ENCODE assay signal across 9 cellular contexts in the genomic region with DNA sequence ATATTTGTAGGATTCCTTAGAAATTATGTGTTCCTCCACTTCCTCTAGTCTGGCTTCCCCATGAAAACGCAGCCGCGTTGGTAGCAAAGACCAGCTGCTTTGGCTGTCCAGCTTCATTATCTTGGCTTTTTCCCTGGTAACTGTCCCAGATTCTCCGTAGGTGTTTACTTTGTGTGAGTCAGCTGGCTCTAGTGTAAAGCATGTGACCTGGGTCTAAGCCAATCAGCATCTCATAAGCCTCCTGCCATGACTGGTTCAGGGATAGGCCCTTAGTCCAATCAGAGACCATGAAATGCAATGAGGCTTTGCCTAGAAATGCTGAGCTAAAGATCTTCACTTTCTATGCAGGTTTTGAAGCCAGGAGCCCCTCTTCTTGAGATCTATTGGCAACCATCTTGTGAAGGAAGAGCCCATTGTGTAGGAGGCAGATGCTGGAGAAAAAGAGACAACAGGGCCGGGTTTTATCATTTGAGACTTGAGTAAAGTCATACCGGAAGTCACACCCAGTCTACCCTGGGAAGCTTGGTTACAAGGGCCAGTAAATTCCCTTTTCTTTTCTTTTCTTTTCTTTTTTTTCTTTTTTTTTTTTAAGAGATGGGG.
DNase-seq lines count a peak whose midpoint lies in the region; ATAC-seq, FAIRE-seq and TF ChIP-seq lines count a peak whose summit lies in the region.
"Had no signal": no experiment of that assay in that cellular context is flagged by ENCODE, and none has a peak within 500 bp of the region (broad histone marks: within the 10 kb centered on the region; RNA-seq: fewer than 3 reads in every experiment).

No MANE protein-coding gene starts in this region.

- peaks cover 12% of the 10 kb centered on the region for H3K4me1 Mint-ChIP-seq in T-helper 1 cell treated with Interleukin-12 subunit alpha and Interleukin-12 subunit beta and Interleukin-4 antibody, amounts not matched to agents 30 μg/mL and 1 μg/mL, for 36 hours (ENCODE audit: low read depth)
- peaks cover 6% of the 10 kb centered on the region for H3K4me1 Mint-ChIP-seq in activated T-helper 17 cell treated with anti-CD3 and anti-CD28 coated beads, Interleukin-2, amount 50 U/mL, for 72 hours
- H3K4me1 Mint-ChIP-seq: central memory CD8-positive, alpha-beta T cell had no signal

- no peak overlapping the region for H3K4me3 Mint-ChIP-seq in T-helper 1 cell treated with Interleukin-12 subunit alpha and Interleukin-12 subunit beta and Interleukin-4 antibody, amounts not matched to agents 30 μg/mL and 1 μg/mL, for 36 hours
- peak overlapping the region; percentile 16 for H3K4me3 Mint-ChIP-seq in activated T-helper 17 cell treated with anti-CD3 and anti-CD28 coated beads, Interleukin-2, amount 50 U/mL, for 72 hours
- H3K4me3 Mint-ChIP-seq: central memory CD8-positive, alpha-beta T cell had no signal

- peaks cover 3% of the 10 kb centered on the region for H3K36me3 Mint-ChIP-seq in T-helper 1 cell treated with Interleukin-12 subunit alpha and Interleukin-12 subunit beta and Interleukin-4 antibody, amounts not matched to agents 30 μg/mL and 1 μg/mL, for 36 hours (ENCODE audit: low read depth)
- no peaks in the 10 kb centered on the region for H3K36me3 Mint-ChIP-seq in activated T-helper 17 cell treated with anti-CD3 and anti-CD28 coated beads, Interleukin-2, amount 50 U/mL, for 72 hours (ENCODE audit: low read depth)

- intact Hi-C loops in upper lobe of right lung (cut with DNase I): no loop called here

- H3K27ac ChIP-seq in upper lobe of right lung: peak overlapping the region; percentile 19

- peak; percentile 86 for FAIRE-seq in islet of Langerhans (lab: Jason Lieb, UNC)

- no peak overlapping the region for H3K4me3 ChIP-seq in upper lobe of right lung

- no peak for TF ChIP-seq CTCF in upper lobe of right lung (IDR thresholded peaks at IDR 0.05)

- H3K9me3 Mint-ChIP-seq in T-helper 1 cell treated with Interleukin-12 subunit alpha and Interleukin-12 subunit beta and Interleukin-4 antibody, amounts not matched to agents 30 μg/mL and 1 μg/mL, for 36 hours: peaks cover 5% of the 10 kb centered on the region
- H3K9me3 Mint-ChIP-seq in activated T-helper 17 cell treated with anti-CD3 and anti-CD28 coated beads, Interleukin-2, amount 50 U/mL, for 72 hours: peaks cover 8% of the 10 kb centered on the region

- H3K27me3 Mint-ChIP-seq in T-helper 1 cell treated with Interleukin-12 subunit alpha and Interleukin-12 subunit beta and Interleukin-4 antibody, amounts not matched to agents 30 μg/mL and 1 μg/mL, for 36 hours (ENCODE audit: low read depth): peaks cover 14% of the 10 kb centered on the region
- H3K27me3 Mint-ChIP-seq in activated T-helper 17 cell treated with anti-CD3 and anti-CD28 coated beads, Interleukin-2, amount 50 U/mL, for 72 hours: peaks cover 4% of the 10 kb centered on the region

- DNase-seq in T-helper 1 cell (no peak), upper lobe of right lung (no peak), UCSD-AML1 (lab: John Stamatoyannopoulos, UW; ENCODE audit: unreplicated experiment) (no peak), GM19240 (ENCODE audit: insufficient read length, low spot score) (no peak), OCI-M1 (lab: John Stamatoyannopoulos, UW) (no peak)

- ATAC-seq in activated T-helper 17 cell treated with anti-CD3 and anti-CD28 coated beads, Interleukin-2, amount 50 U/mL, for 72 hours (replicated peaks): peak; percentile 75
- peak; percentile 97 for ATAC-seq in upper lobe of right lung

- no peaks in the 10 kb centered on the region for H3K9me3 ChIP-seq in upper lobe of right lung

- no peaks in the 10 kb centered on the region for H3K27me3 ChIP-seq in upper lobe of right lung

- peaks cover 4% of the 10 kb centered on the region for H3K4me1 ChIP-seq in upper lobe of right lung

- no peaks in the 10 kb centered on the region for H3K36me3 ChIP-seq in upper lobe of right lung

- H3K27ac Mint-ChIP-seq in T-helper 1 cell treated with Interleukin-12 subunit alpha and Interleukin-12 subunit beta and Interleukin-4 antibody, amounts not matched to agents 30 μg/mL and 1 μg/mL, for 36 hours: peak overlapping the region; percentile 7
- peak overlapping the region; percentile 55 for H3K27ac Mint-ChIP-seq in activated T-helper 17 cell treated with anti-CD3 and anti-CD28 coated beads, Interleukin-2, amount 50 U/mL, for 72 hours
